In genomic region chr2:30336978-30337841, GRCh38 we compare ENCODE assay signal across 8 cellular contexts.
DNase-seq lines count a peak whose midpoint lies in the region; ATAC-seq and TF ChIP-seq lines count a peak whose summit lies in the region.

No MANE protein-coding gene starts in this region.

- no peak overlapping the region for H3K27ac ChIP-seq in dorsolateral prefrontal cortex

- intact Hi-C loops in dorsolateral prefrontal cortex (cut with DNase I): no loop called here

- H3K4me3 ChIP-seq in GM08714 (ENCODE audit: low read length) (peak overlapping the region; percentile 46; the same call in 1 of the 2 replicates), dorsolateral prefrontal cortex (no peak overlapping the region)
- H3K4me3 ChIP-seq in Jurkat, Clone E6-1 (ENCODE audit: low read length): peak overlapping the region; percentile 11; the same call in 1 of the 2 replicates

- no peak for TF ChIP-seq CTCF in dorsolateral prefrontal cortex (IDR thresholded peaks at IDR 0.05 in 54 of 56, conservative IDR thresholded peaks at IDR 0.05 in 2 of 56; ENCODE audit: low read depth in 1 of 56, partially characterized antibody in 56 of 56)

- peaks cover 0 to 4% (median 0%) of the 10 kb centered on the region in 45 donors for H3K27me3 ChIP-seq in dorsolateral prefrontal cortex

- DNase-seq in Jurkat, Clone E6-1 (ENCODE audit: low read depth, low spot score): peak; percentile 76
- peak; percentile 67 to 69 for DNase-seq in activated T-cell treated with anti-CD3 and anti-CD28 coated beads, Interleukin-2, amount 50 U/mL, for 48 hours
- DNase-seq in stimulated activated CD4-positive, alpha-beta T cell treated with anti-CD3 and anti-CD28 coated beads, Interleukin-12 subunit alpha, Interleukin-12 subunit beta, amount 100 ng/mL, for 4 hours: peak; percentile 30
- DNase-seq in dorsolateral prefrontal cortex: no peak
- no peak for DNase-seq in 8988T
- no peak for DNase-seq in HuH-7 (ENCODE audit: low spot score)

- peak; percentile 88 for ATAC-seq in GM21423 (IDR thresholded peaks at IDR 0.05; ENCODE audit: unreplicated experiment)

Comparison
In these comparisons a context has a peak if more than half of its experiments do, and no peak if none do; other contexts are left out.
1. H3K4me3 ChIP-seq: peak in GM08714 (single experiment) and Jurkat, Clone E6-1 (single experiment); none in dorsolateral prefrontal cortex (0 of 59).
2. DNase-seq: peak in Jurkat, Clone E6-1 (single experiment), activated T-cell treated with anti-CD3 and anti-CD28 coated beads, Interleukin-2, amount 50 U/mL, for 48 hours (2 of 2) and stimulated activated CD4-positive, alpha-beta T cell treated with anti-CD3 and anti-CD28 coated beads, Interleukin-12 subunit alpha, Interleukin-12 subunit beta, amount 100 ng/mL, for 4 hours (single experiment); none in dorsolateral prefrontal cortex (0 of 10), 8988T (single experiment) and HuH-7 (single experiment).